19 cellular contexts compared by ENCODE assay signal in the genomic region with DNA sequence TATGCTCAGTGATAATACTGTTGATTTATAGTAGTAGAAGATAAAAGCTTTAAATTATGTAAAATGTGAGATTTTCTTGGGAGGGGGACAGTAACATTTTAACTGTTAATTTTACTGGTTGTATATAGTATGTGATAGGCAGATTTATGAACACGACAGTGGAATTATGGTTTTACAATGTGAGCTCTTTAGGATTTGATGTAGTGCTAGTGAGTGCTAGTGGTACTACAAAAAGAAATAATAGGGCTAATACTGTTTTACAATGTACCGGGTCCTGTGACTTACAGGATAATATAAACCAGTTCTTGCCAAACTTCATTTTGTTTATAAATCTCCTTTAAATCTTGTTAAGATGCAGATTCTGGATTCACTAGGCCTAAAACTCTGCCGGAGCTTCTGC.
A peak's percentile ranks its signal among the peaks of the same experiment; 100 is the strongest.
DNase-seq lines count a peak whose midpoint lies in the region; ATAC-seq and TF ChIP-seq lines count a peak whose summit lies in the region.
"Had no signal": no experiment of that assay in that cellular context is flagged by ENCODE, and none has a peak within 500 bp of the region (broad histone marks: within the 10 kb centered on the region; RNA-seq: fewer than 3 reads in every experiment).

No MANE protein-coding gene starts in this region.

- dilution Hi-C loops in IMR-90 (cut with HindIII; ENCODE audit: low sequenced_read_pairs, unreplicated experiment) = no loop called here

- DNase-seq in cardiac muscle cell (ENCODE audit: low read depth in 1 of 2, low spot score in 1 of 2) = no peak
- no peak for DNase-seq in heart right ventricle
- DNase-seq in IMR-90 = peak; percentile 32
- DNase-seq in fibroblast of villous mesenchyme (ENCODE audit: low read depth) = peak; percentile 44
- no peak for DNase-seq in HuH-7 (ENCODE audit: low spot score)
- no peak for DNase-seq in A673 (ENCODE audit: low spot score)
- no peak for DNase-seq in DMS153 treated with DMSO at 0.1 percent for 48 hours (lab: John Stamatoyannopoulos, UW; ENCODE audit: unreplicated experiment)
- DNase-seq: Caco-2; CD4-positive, CD25-positive, alpha-beta regulatory T cell; CD8-positive, alpha-beta T cell; DMS 273 treated with DMSO at 0.1 percent for 48 hours; DMS53; DMS79 treated with DMSO at 0.1 percent for 48 hours; GF-D8; H9 had no signal

- peaks cover 27 to 70% of the 10 kb centered on the region in 2 experiments for H3K79me1 ChIP-seq in IMR-90 (ENCODE audit: low read depth in 1 of 2, low read length in 2 of 2)

- no peaks in the 10 kb centered on the region for H3K27me3 ChIP-seq in cardiac muscle cell
- H3K27me3 ChIP-seq in heart right ventricle = no peaks in the 10 kb centered on the region
- H3K27me3 ChIP-seq in IMR-90 (ENCODE audit: control insufficient read depth, insufficient read depth, low read length) = no peaks in the 10 kb centered on the region
- no peaks in the 10 kb centered on the region for H3K27me3 ChIP-seq in A673 (replicated peaks; ENCODE audit: insufficient read depth, low read depth, low read length, poor library complexity)
- H3K27me3 ChIP-seq: BLaER1 had no signal

- no peak overlapping the region for H2AK5ac ChIP-seq in IMR-90 (ENCODE audit: low read depth, low read length)

- H3K14ac ChIP-seq in IMR-90 (replicated peaks; ENCODE audit: low read depth, low read length) = no peak overlapping the region

- in situ Hi-C loops in IMR-90 (cut with MboI; ENCODE audit: low sequenced_read_pairs) = no loop called here

- TF ChIP-seq POLR2A in IMR-90 (IDR thresholded peaks at IDR 0.05; ENCODE audit: low read depth, low read length) = no peak

- H3K4ac ChIP-seq in IMR-90 (ENCODE audit: low read depth, low read length) = no peak overlapping the region

- H3K36me3 ChIP-seq in cardiac muscle cell = no peaks in the 10 kb centered on the region
- H3K36me3 ChIP-seq in heart right ventricle = no peaks in the 10 kb centered on the region
- H3K36me3 ChIP-seq in IMR-90 (ENCODE audit: control insufficient read depth, insufficient read depth, low read length) = no peaks in the 10 kb centered on the region
- no peaks in the 10 kb centered on the region for H3K36me3 ChIP-seq in A673 (ENCODE audit: insufficient read depth, low read length, poor library complexity, severe bottlenecking)
- H3K36me3 ChIP-seq: BLaER1 had no signal

- intact Hi-C loops in heart right ventricle (cut with DNase I) (no loop called here), IMR-90 (cut with micrococcal nuclease) (no loop called here), A673 (cut with micrococcal nuclease; ENCODE audit: unreplicated experiment) (no loop called here)

- H2BK5ac ChIP-seq in IMR-90 (ENCODE audit: low read depth, low read length, poor library complexity, severe bottlenecking) = no peak overlapping the region

- no peak overlapping the region for H4K8ac ChIP-seq in IMR-90 (ENCODE audit: low read depth in 2 of 2, low read length in 2 of 2)

- no peak overlapping the region for H3K9ac ChIP-seq in IMR-90 (ENCODE audit: low read depth, low read length)
- H3K9ac ChIP-seq: BLaER1 had no signal

- no peak overlapping the region for H2AK9ac ChIP-seq in IMR-90 (replicated peaks; ENCODE audit: low read depth, low read length, poor library complexity)

- peak overlapping the region; percentile 63 for H3K27ac ChIP-seq in cardiac muscle cell
- no peak overlapping the region for H3K27ac ChIP-seq in heart right ventricle
- no peak overlapping the region for H3K27ac ChIP-seq in IMR-90 (ENCODE audit: insufficient read depth, low read length)
- H3K27ac ChIP-seq in A673 (ENCODE audit: low read depth, low read length, poor library complexity, severe bottlenecking) = no peak overlapping the region
- H3K27ac ChIP-seq: BLaER1, C4-2B had no signal

- H2BK120ac ChIP-seq in IMR-90 (ENCODE audit: low read depth, low read length) = no peak overlapping the region

- TF ChIP-seq RAD21 in IMR-90 (IDR thresholded peaks at IDR 0.05; ENCODE audit: low read length) = no peak

- POLR2A ChIA-PET in IMR-90 (lab: Charles Lee; ENCODE audit: unreplicated experiment) = no interaction called here
- POLR2A ChIA-PET in A673 (lab: Charles Lee; ENCODE audit: low non-redundant PET) = no interaction called here

- H3K56ac ChIP-seq in IMR-90 (ENCODE audit: extremely low read depth, insufficient read depth, low read length) = no peak overlapping the region

- H4K5ac ChIP-seq in IMR-90 (ENCODE audit: low read depth, low read length) = no peak overlapping the region

- CTCF ChIA-PET in IMR-90 (lab: Yijun Ruan, JAX) = interaction anchor here (0.7 to 1.4 kb wide), 2 partner anchors 10 to 409 kb away, joined by 3 to 4 read pairs; no protein-coding TSS in a partner anchor
- CTCF ChIA-PET in A673 (lab: Charles Lee) = no interaction called here

- ATAC-seq in heart right ventricle = no peak
- peak; percentile 51 for ATAC-seq in IMR-90 (ENCODE audit: low read depth)
- ATAC-seq: CD8-positive, alpha-beta T cell; GM23338; HCT116 had no signal

- no peak overlapping the region for H2BK15ac ChIP-seq in IMR-90 (ENCODE audit: low read depth, low read length)

- H3K4me2 ChIP-seq in IMR-90 (ENCODE audit: low read depth, low read length) = peak overlapping the region; percentile 17; the same call in 1 of the 2 replicates
- H3K4me2 ChIP-seq: BLaER1, GM23338 had no signal

- H3K18ac ChIP-seq in IMR-90 (ENCODE audit: low read depth, low read length) = no peak overlapping the region

- H2AFZ ChIP-seq in IMR-90 (replicated peaks; ENCODE audit: low read length, poor library complexity) = no peak overlapping the region
- H2AFZ ChIP-seq: GM23338 had no signal

- H3K23ac ChIP-seq in IMR-90 (ENCODE audit: low read depth, low read length) = no peak overlapping the region; the same call in 1 of the 2 replicates

- H3K9me1 ChIP-seq in IMR-90 (ENCODE audit: insufficient read depth, low read length) = 0 out of 2 replicates have a peak, but pooled peaks cover 3% of the 10 kb centered on the region

- H3K9me3 ChIP-seq in cardiac muscle cell (ENCODE audit: low read depth) = no peaks in the 10 kb centered on the region
- H3K9me3 ChIP-seq in heart right ventricle = no peaks in the 10 kb centered on the region
- no peaks in the 10 kb centered on the region for H3K9me3 ChIP-seq in IMR-90 (ENCODE audit: control insufficient read depth, insufficient read depth, low read length)
- H3K9me3 ChIP-seq in A673 (ENCODE audit: low read depth, low read length, poor library complexity, severe bottlenecking) = no peaks in the 10 kb centered on the region
- H3K9me3 ChIP-seq: BLaER1, Caco-2 had no signal

- H4K20me1 ChIP-seq in IMR-90 (ENCODE audit: insufficient read depth, low read length) = peaks cover 14% of the 10 kb centered on the region; the same call in 1 of the 2 replicates

- H3K4me1 ChIP-seq in cardiac muscle cell (ENCODE audit: low read depth) (peaks cover 53% of the 10 kb centered on the region), heart right ventricle (peaks cover 0 to 51% (median 36%) of the 10 kb centered on the region in 9 donors), IMR-90 (ENCODE audit: control insufficient read depth, insufficient read depth, low read length) (no peaks in the 10 kb centered on the region; the same call in 1 of the 2 replicates), A673 (ENCODE audit: insufficient read depth, low read length, poor library complexity, severe bottlenecking) (peaks cover 56% of the 10 kb centered on the region)

- H4K91ac ChIP-seq in IMR-90 (ENCODE audit: insufficient read depth, low read depth, low read length) = no peak overlapping the region

- BruUV-seq in IMR-90 (replicated peaks; lab: Mats Ljungman, UMichigan) (no TSS peak), A673 (replicated peaks; lab: Mats Ljungman, UMichigan) (no TSS peak)

- 56 to 63% methylated on average over 3 of the region's 3 CpGs for WGBS in heart right ventricle, 2 donors
- WGBS in IMR-90 (ENCODE audit: extremely low coverage in 2 of 2, insufficient read length in 1 of 2), 2 experiments = no CpG with 5 or more reads among the region's 3 CpGs

- H3K4me3 ChIP-seq in cardiac muscle cell (no peak overlapping the region), heart right ventricle (no peak overlapping the region), IMR-90 (ENCODE audit: insufficient read depth, low read depth, low read length) (no peak overlapping the region), fibroblast of villous mesenchyme (ENCODE audit: low read depth, low read length) (no peak overlapping the region), A673 (ENCODE audit: low read depth, low read length, poor library complexity, severe bottlenecking) (no peak overlapping the region)
- H3K4me3 ChIP-seq: BLaER1, GM23338 had no signal

- TF ChIP-seq CTCF in cardiac muscle cell (IDR thresholded peaks at IDR 0.05; ENCODE audit: low read depth, low read length) (no peak), heart right ventricle (IDR thresholded peaks at IDR 0.05) (no peak), IMR-90 (conservative IDR thresholded peaks at IDR 0.05; ENCODE audit: low read depth, low read length) (no peak), fibroblast of villous mesenchyme (IDR thresholded peaks at IDR 0.05; ENCODE audit: insufficient read depth, low read depth, low read length) (no peak), A673 (conservative IDR thresholded peaks at IDR 0.05; ENCODE audit: low read depth, low read length) (no peak)

- H2BK20ac ChIP-seq in IMR-90 (ENCODE audit: low read depth, low read length) = no peak overlapping the region

TF ChIP-seq in IMR-90, 13 proteins besides CTCF, POLR2A, EP300 and RAD21:
- TF ChIP-seq CHD1 (IDR thresholded peaks at IDR 0.05; ENCODE audit: low read depth, low read length) = no peak
TF ChIP-seq in IMR-90: peak in this region for 0.

Comparison
In these comparisons a context has a peak if more than half of its experiments do, and no peak if none do; other contexts are left out.
1. DNase-seq: peak in IMR-90 (single experiment) and fibroblast of villous mesenchyme (single experiment); none in cardiac muscle cell (0 of 2), heart right ventricle (0 of 2), HuH-7 (single experiment), A673 (single experiment) and DMS153 treated with DMSO at 0.1 percent for 48 hours (single experiment).